In the genomic region with DNA sequence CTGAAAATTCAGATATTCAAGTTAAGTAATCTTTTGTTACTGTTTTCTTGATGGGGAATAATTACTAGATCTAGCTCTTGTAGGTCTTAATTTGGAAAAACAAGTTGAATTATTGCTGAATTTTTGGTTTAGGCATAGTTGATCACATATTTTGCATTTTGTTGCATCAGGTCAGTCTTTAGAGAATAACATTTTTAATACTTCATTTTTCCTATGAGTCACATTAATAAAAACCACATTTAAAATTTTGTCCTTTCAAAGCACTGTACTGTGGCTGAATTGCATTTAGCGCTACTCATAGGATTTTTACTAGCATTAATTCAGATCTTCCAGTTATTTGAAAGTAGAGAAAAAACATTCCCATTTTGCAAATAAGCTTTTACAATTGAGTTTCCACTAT, we compare ENCODE assay signal across 15 cellular contexts. TPM values are rescaled to one million over a fixed set of nuclear protein-coding genes. Genes with fewer than 3 reads are reported as not detected.
A peak's percentile ranks its signal among the peaks of the same experiment; 100 is the strongest.
DNase-seq lines count a peak whose midpoint lies in the region; ATAC-seq and TF ChIP-seq lines count a peak whose summit lies in the region.
"Had no signal": no experiment of that assay in that cellular context is flagged by ENCODE, and none has a peak within 500 bp of the region (broad histone marks: within the 10 kb centered on the region; RNA-seq: fewer than 3 reads in every experiment).

No MANE protein-coding gene starts in this region.

- peaks cover 22% of the 10 kb centered on the region for H3K4me1 ChIP-seq in mammary epithelial cell (ENCODE audit: insufficient read depth, low read length)

- H3K9me3 Mint-ChIP-seq in MCF 10A (ENCODE audit: unreplicated experiment) (no peaks in the 10 kb centered on the region), T-cell (peaks cover 0 to 4% (median 0%) of the 10 kb centered on the region in 3 donors)
- peaks cover 17 to 18% of the 10 kb centered on the region in 2 donors for H3K9me3 Mint-ChIP-seq in stimulated activated naive B cell treated with anti-CD40 and anti-IgM and Interleukin-4, amounts not matched to agents 10 μg/mL and 1 μg/mL and 100 μg/mL, for 72 hours
- H3K9me3 Mint-ChIP-seq: H9 had no signal

- H3K4me1 Mint-ChIP-seq in MCF 10A (ENCODE audit: insufficient read depth, unreplicated experiment) = peaks cover 59% of the 10 kb centered on the region
- H3K4me1 Mint-ChIP-seq in T-cell = peaks cover 95 to 98% (median 97%) of the 10 kb centered on the region in 3 donors
- H3K4me1 Mint-ChIP-seq in stimulated activated naive B cell treated with anti-CD40 and anti-IgM and Interleukin-4, amounts not matched to agents 10 μg/mL and 1 μg/mL and 100 μg/mL, for 72 hours = peaks cover 60 to 91% of the 10 kb centered on the region in 2 donors

- H3K27ac ChIP-seq in mammary epithelial cell (ENCODE audit: insufficient read depth, low read depth, low read length) = no peak overlapping the region
- H3K27ac ChIP-seq: sigmoid colon had no signal

- ATAC-seq in T-cell (replicated peaks in 1 of 4) = no peak
- no peak for ATAC-seq in stimulated activated naive B cell treated with anti-CD40 and anti-IgM and Interleukin-4, amounts not matched to agents 10 μg/mL and 1 μg/mL and 100 μg/mL, for 72 hours (replicated peaks)
- no peak for ATAC-seq in GM18498 (IDR thresholded peaks at IDR 0.05; ENCODE audit: unreplicated experiment)

- intact Hi-C loops in MCF 10A (cut with micrococcal nuclease) = no loop called here
- intact Hi-C loops in mammary epithelial cell (cut with micrococcal nuclease) = no loop called here
- intact Hi-C loops in posterior cingulate gyrus (cut with DNase I) = no loop called here

- H3K36me3 Mint-ChIP-seq in MCF 10A (ENCODE audit: insufficient read depth, unreplicated experiment) = peaks cover 31% of the 10 kb centered on the region
- H3K36me3 Mint-ChIP-seq in T-cell = peaks cover 17% of the 10 kb centered on the region
- peaks cover 38 to 74% of the 10 kb centered on the region in 2 donors for H3K36me3 Mint-ChIP-seq in stimulated activated naive B cell treated with anti-CD40 and anti-IgM and Interleukin-4, amounts not matched to agents 10 μg/mL and 1 μg/mL and 100 μg/mL, for 72 hours

- in situ Hi-C loops in mammary epithelial cell (cut with MboI; ENCODE audit: low sequenced_read_pairs in 2 of 2) = no loop called here

- no peak for TF ChIP-seq CTCF in MCF 10A (IDR thresholded peaks at IDR 0.05; ENCODE audit: unreplicated experiment)
- no peak for TF ChIP-seq CTCF in mammary epithelial cell (conservative IDR thresholded peaks at IDR 0.05 in 1 of 2, IDR thresholded peaks at IDR 0.05 in 1 of 2; ENCODE audit: extremely low read depth in 1 of 2, insufficient read depth in 1 of 2, low read depth in 1 of 2, low read length in 2 of 2)

- 100% methylated on average over 1 of the region's 1 CpG for WGBS in mammary epithelial cell (ENCODE audit: low coverage, missing lambda C conversion rate)

- H3K4me2 ChIP-seq in mammary epithelial cell (ENCODE audit: insufficient read depth, low read depth, low read length) = no peak overlapping the region

- H3K27me3 Mint-ChIP-seq in MCF 10A (ENCODE audit: insufficient read depth, unreplicated experiment) = no peaks in the 10 kb centered on the region
- H3K27me3 Mint-ChIP-seq in T-cell = no peaks in the 10 kb centered on the region
- no peaks in the 10 kb centered on the region for H3K27me3 Mint-ChIP-seq in stimulated activated naive B cell treated with anti-CD40 and anti-IgM and Interleukin-4, amounts not matched to agents 10 μg/mL and 1 μg/mL and 100 μg/mL, for 72 hours

- H3K9me3 ChIP-seq in mammary epithelial cell (replicated peaks; ENCODE audit: insufficient read depth, low read length) = no peaks in the 10 kb centered on the region
- H3K9me3 ChIP-seq: sigmoid colon had no signal

- dilution Hi-C loops in mammary epithelial cell (cut with HindIII; ENCODE audit: low sequenced_read_pairs) = no loop called here

- H2AFZ ChIP-seq in mammary epithelial cell (ENCODE audit: low read depth, low read length) = no peak overlapping the region

- H3K27me3 ChIP-seq in mammary epithelial cell (ENCODE audit: insufficient read depth, low read length) = no peaks in the 10 kb centered on the region
- H3K27me3 ChIP-seq: sigmoid colon had no signal

- peaks cover 100% of the 10 kb centered on the region for H3K79me2 ChIP-seq in mammary epithelial cell (ENCODE audit: insufficient read depth, low read length)

- POLR2A ChIA-PET in MCF 10A (lab: Yijun Ruan, JAX) (interaction anchor here (0.6 to 2.4 kb wide), 10 partner anchors 13 to 110 kb away, joined by 3 to 8 read pairs (median 4); no protein-coding TSS in a partner anchor), T-cell (lab: Charles Lee) (interaction anchor here (0.6 to 0.9 kb wide), 4 partner anchors 15 to 393 kb away, joined by 3 to 5 read pairs (median 3); no protein-coding TSS in a partner anchor)

- H3K27ac Mint-ChIP-seq in MCF 10A (ENCODE audit: low read depth, unreplicated experiment) (peak overlapping the region; percentile 31), T-cell (peak overlapping the region; percentile 95 to 98)
- H3K27ac Mint-ChIP-seq in stimulated activated naive B cell treated with anti-CD40 and anti-IgM and Interleukin-4, amounts not matched to agents 10 μg/mL and 1 μg/mL and 100 μg/mL, for 72 hours = peak overlapping the region; percentile 97

- BruUV-seq in MCF 10A (replicated peaks; lab: Mats Ljungman, UMichigan) (no TSS peak), mammary epithelial cell (replicated peaks; lab: Mats Ljungman, UMichigan) (no TSS peak)

- H4K20me1 ChIP-seq in mammary epithelial cell (ENCODE audit: insufficient read depth, low read length) = peaks cover 16% of the 10 kb centered on the region

- no peak overlapping the region for H3K9ac ChIP-seq in mammary epithelial cell (ENCODE audit: insufficient read depth, low read length)

- peaks cover 5% of the 10 kb centered on the region for H3K36me3 ChIP-seq in mammary epithelial cell (ENCODE audit: insufficient read depth, low read length)
- H3K36me3 ChIP-seq: sigmoid colon had no signal

- CTCF ChIA-PET in MCF 10A (lab: Yijun Ruan, JAX) (interaction anchor here (0.9 kb wide), 1 partner anchor 16 kb away, joined by 3 read pairs; no protein-coding TSS in a partner anchor), mammary epithelial cell (lab: Charles Lee; ENCODE audit: low non-redundant PET) (no interaction called here), T-cell (lab: Charles Lee) (interaction anchor here in 1 of 2 donors (0.6 to 0.7 kb wide), 2 partner anchors 13 to 101 kb away, joined by 3 to 6 read pairs; no protein-coding TSS in a partner anchor)

- no peak overlapping the region for H3K4me3 ChIP-seq in mammary epithelial cell (replicated peaks in 1 of 3; ENCODE audit: insufficient read depth in 1 of 3, low read depth in 2 of 3, low read length in 3 of 3)
- H3K4me3 ChIP-seq: sigmoid colon had no signal

- DNase-seq in MCF 10A (ENCODE audit: unreplicated experiment) (no peak), mammary epithelial cell (no peak), T-cell (no peak), fibroblast of gingiva (ENCODE audit: low read depth) (peak; percentile 37), posterior cingulate gyrus (no peak), GM19238 (ENCODE audit: insufficient read length, low spot score) (no peak)
- DNase-seq in stimulated activated naive B cell treated with anti-CD40 and anti-IgM and Interleukin-4, amounts not matched to agents 10 μg/mL and 1 μg/mL and 100 μg/mL, for 72 hours = no peak
- DNase-seq: DMS 273 treated with DMSO at 0.1 percent for 48 hours; H9; NCI-H1092; NCI-H2171 treated with DMSO at 0.1 percent for 48 hours; SHP77; sigmoid colon; stimulated activated naive CD4-positive, alpha-beta T cell had no signal

- H3K4me3 Mint-ChIP-seq in MCF 10A (ENCODE audit: unreplicated experiment) (no peak overlapping the region), T-cell (peak overlapping the region in 1 of 3 donors; percentile 81)
- no peak overlapping the region for H3K4me3 Mint-ChIP-seq in stimulated activated naive B cell treated with anti-CD40 and anti-IgM and Interleukin-4, amounts not matched to agents 10 μg/mL and 1 μg/mL and 100 μg/mL, for 72 hours
- H3K4me3 Mint-ChIP-seq: H9 had no signal

RNA-seq across cellular contexts. Expression of gene MAP4K4, which starts 23.2 kb away (rescaled TPM):
- total RNA-seq in MCF 10A (2022) (143 and 162 TPM in 2 replicates), mammary epithelial cell (100 to 1,000 TPM in 1 of 2 donors, 10 to 100 TPM in 1; 65.2 to 212 TPM), T-cell (100 to 1,000 TPM in 2 of 5 donors, 10 to 100 TPM in 3; 84.2 to 148 (median 93.2) TPM)
- polyA plus RNA-seq in mammary epithelial cell = 119 TPM
- polyA minus RNA-seq in mammary epithelial cell = 294 TPM

Comparison
In these comparisons a context has a peak if more than half of its experiments do, and no peak if none do; other contexts are left out.
1. H3K27ac Mint-ChIP-seq: peak in every context shown above with its lines; median percentile 97 in stimulated activated naive B cell treated with anti-CD40 and anti-IgM and Interleukin-4, amounts not matched to agents 10 μg/mL and 1 μg/mL and 100 μg/mL, for 72 hours; 96 in T-cell; 31 in MCF 10A.